In the genomic region with DNA sequence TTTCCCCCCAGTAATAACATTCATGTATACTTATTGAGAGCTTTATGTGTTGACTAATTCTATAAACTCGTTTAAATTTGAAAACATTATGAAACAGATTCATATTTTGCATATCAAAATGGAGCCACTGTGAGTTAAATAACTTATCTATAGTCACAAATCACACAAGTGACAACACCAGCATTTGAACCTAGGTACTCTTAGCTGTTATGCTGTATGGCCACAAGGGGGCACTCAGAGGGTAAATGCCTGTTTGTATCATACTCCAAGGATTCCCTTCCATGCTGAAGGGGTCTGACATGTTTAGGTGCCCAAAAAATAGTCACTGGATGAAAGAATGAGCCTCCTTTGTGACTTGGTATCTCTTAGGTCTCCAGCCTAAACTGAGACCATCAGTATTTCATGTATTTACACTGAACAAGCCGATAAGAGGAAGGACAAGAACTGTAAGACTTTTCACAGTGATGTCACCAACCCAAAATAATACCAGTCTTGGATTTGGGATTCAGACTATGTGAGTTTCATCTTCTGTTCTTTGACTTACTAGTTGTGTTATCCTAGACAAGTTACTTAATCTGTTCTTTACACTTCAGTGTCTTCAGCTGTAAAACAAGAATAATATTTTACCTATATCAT, we compare ENCODE assay signal across 9 cellular contexts. TPM values are rescaled to one million over a fixed set of nuclear protein-coding genes. Genes with fewer than 3 reads are reported as not detected.
DNase-seq lines count a peak whose midpoint lies in the region; ATAC-seq, FAIRE-seq and TF ChIP-seq lines count a peak whose summit lies in the region.
"Had no signal": no experiment of that assay in that cellular context is flagged by ENCODE, and none has a peak within 500 bp of the region (broad histone marks: within the 10 kb centered on the region; RNA-seq: fewer than 3 reads in every experiment).

No MANE protein-coding gene starts in this region.

- H3K4me3 ChIP-seq in CD4-positive, CD25-positive, alpha-beta regulatory T cell (ENCODE audit: low read depth, low read length): no peak overlapping the region
- no peak overlapping the region for H3K4me3 ChIP-seq in Peyer's patch
- H3K4me3 ChIP-seq in K562: no peak overlapping the region
- H3K4me3 ChIP-seq in keratinocyte (ENCODE audit: control insufficient read depth in 2 of 3, extremely low read depth in 1 of 3, insufficient read depth in 2 of 3, low read depth in 1 of 3, low read length in 3 of 3): no peak overlapping the region

- H3K4me3 Mint-ChIP-seq in CD4-positive, CD25-positive, alpha-beta regulatory T cell: no peak overlapping the region
- H3K4me3 Mint-ChIP-seq in activated T-helper 2 cell treated with anti-CD3 and anti-CD28 coated beads, Interferon-gamma antibody, Interleukin-2, Interleukin-4, amounts not matched to agents 10 μg/mL and 5 μg/mL and 100 μg/mL, durations not matched to agents 14 hours and 24 hours and 36 hours (ENCODE audit: low read depth): no peak overlapping the region

- peak; percentile 63 to 79 for TF ChIP-seq RAD21 in K562 (CRISPR knock-in tag; conservative IDR thresholded peaks at IDR 0.05 in 1 of 2, IDR thresholded peaks at IDR 0.05 in 1 of 2)

- CTCF ChIA-PET in K562 (lab: Yijun Ruan, JAX; ENCODE audit: low intra/inter-chr PET ratio): interaction anchor here (0.5 to 1.9 kb wide), 4 partner anchors 77 to 415 kb away, joined by 3 to 13 read pairs (median 6); no protein-coding TSS in a partner anchor

- intact Hi-C loops in K562 (cut with micrococcal nuclease): loop anchor here (1.0 kb wide), 1 partner anchor 77 kb away; no protein-coding TSS in a partner anchor
- intact Hi-C loops in activated T-helper 2 cell treated with anti-CD3 and anti-CD28 coated beads, Interferon-gamma antibody, Interleukin-2, Interleukin-4, amounts not matched to agents 10 μg/mL and 5 μg/mL and 100 μg/mL, durations not matched to agents 14 hours and 24 hours and 36 hours (cut with micrococcal nuclease): loop anchor here (1.0 kb wide), 1 partner anchor 332 kb away; a partner anchor contains a TSS

- in situ Hi-C loops in K562 (cut with MboI): no loop called here

- H3K27me3 ChIP-seq in CD4-positive, CD25-positive, alpha-beta regulatory T cell (ENCODE audit: control insufficient read depth, insufficient read depth, low read length): no peaks in the 10 kb centered on the region
- H3K27me3 ChIP-seq in Peyer's patch: no peaks in the 10 kb centered on the region
- no peaks in the 10 kb centered on the region for H3K27me3 ChIP-seq in K562 (ENCODE audit: control insufficient read depth in 2 of 2, insufficient read depth in 2 of 2, low read length in 2 of 2)
- no peaks in the 10 kb centered on the region for H3K27me3 ChIP-seq in keratinocyte (ENCODE audit: control insufficient read depth, extremely low read depth, insufficient read depth, low read length)

- TF ChIP-seq EP300 in K562 (IDR thresholded peaks at IDR 0.05; ENCODE audit: low read length): no peak

- H3K27ac Mint-ChIP-seq in CD4-positive, CD25-positive, alpha-beta regulatory T cell: no peak overlapping the region
- no peak overlapping the region for H3K27ac Mint-ChIP-seq in activated T-helper 2 cell treated with anti-CD3 and anti-CD28 coated beads, Interferon-gamma antibody, Interleukin-2, Interleukin-4, amounts not matched to agents 10 μg/mL and 5 μg/mL and 100 μg/mL, durations not matched to agents 14 hours and 24 hours and 36 hours

- TF ChIP-seq CTCF in Peyer's patch (IDR thresholded peaks at IDR 0.05): peak; percentile 23 to 75 (median 66)
- TF ChIP-seq CTCF in K562 (IDR thresholded peaks at IDR 0.05 in 2 of 3, conservative IDR thresholded peaks at IDR 0.05 in 1 of 3; ENCODE audit: insufficient read depth in 2 of 3, low read depth in 1 of 3, low read length in 3 of 3): peak; percentile 65 to 82 (median 79)
- TF ChIP-seq CTCF in keratinocyte (optimal IDR thresholded peaks at IDR 0.05 in 1 of 3, IDR thresholded peaks at IDR 0.05 in 1 of 3, conservative IDR thresholded peaks at IDR 0.05 in 1 of 3; ENCODE audit: extremely low read depth in 1 of 3, insufficient read depth in 2 of 3, low read length in 3 of 3): peak; percentile 75 to 80 (median 80)

- no peaks in the 10 kb centered on the region for H3K9me3 Mint-ChIP-seq in CD4-positive, CD25-positive, alpha-beta regulatory T cell
- H3K9me3 Mint-ChIP-seq in activated T-helper 2 cell treated with anti-CD3 and anti-CD28 coated beads, Interferon-gamma antibody, Interleukin-2, Interleukin-4, amounts not matched to agents 10 μg/mL and 5 μg/mL and 100 μg/mL, durations not matched to agents 14 hours and 24 hours and 36 hours: no peaks in the 10 kb centered on the region

- no peak for ATAC-seq in CD4-positive, CD25-positive, alpha-beta regulatory T cell (ENCODE audit: low read depth in 2 of 2)
- ATAC-seq in GM18867 (IDR thresholded peaks at IDR 0.05; ENCODE audit: unreplicated experiment) (peak; percentile 80), HG03159 (IDR thresholded peaks at IDR 0.05; ENCODE audit: unreplicated experiment) (peak; percentile 94), K562 (peak; percentile 97)

- H2AFZ ChIP-seq in K562 (ENCODE audit: low read depth, low read length) (no peak overlapping the region), keratinocyte (ENCODE audit: control insufficient read depth, low read length) (no peak overlapping the region)

- peak; percentile 2 to 46 (median 42) for DNase-seq in CD4-positive, CD25-positive, alpha-beta regulatory T cell
- DNase-seq in Peyer's patch: peak in 2 of 3 donors; percentile 17 to 61
- peak; percentile 69 to 77 (median 72) for DNase-seq in K562 (ENCODE audit: extremely low read depth in 1 of 4, low spot score in 3 of 4)
- peak; percentile 13 for DNase-seq in keratinocyte (ENCODE audit: low read depth, low spot score)
- DNase-seq in stimulated activated CD4-positive, alpha-beta T cell treated with anti-CD3 and anti-CD28 coated beads, Interleukin-4, amount 100 ng/mL, for 1 hour: peak; percentile 7
- DNase-seq in activated T-helper 2 cell treated with anti-CD3 and anti-CD28 coated beads, Interferon-gamma antibody, Interleukin-2, Interleukin-4, amounts not matched to agents 10 μg/mL and 5 μg/mL and 100 μg/mL, durations not matched to agents 14 hours and 24 hours and 36 hours (ENCODE audit: low spot score): no peak

- FAIRE-seq in K562 (lab: Jason Lieb, UNC): peak; percentile 79
- no peak for FAIRE-seq in keratinocyte (lab: Jason Lieb, UNC)
- FAIRE-seq: TTC549 had no signal

- dilution Hi-C loops in keratinocyte (cut with MboI; ENCODE audit: extremely low pct_ligation_motif_present, low sequenced_read_pairs): no loop called here

- H3K4me2 ChIP-seq in K562 (ENCODE audit: insufficient read depth, low read length) (no peak overlapping the region), keratinocyte (ENCODE audit: control insufficient read depth, extremely low read depth, insufficient read depth, low read depth, low read length) (no peak overlapping the region)

- H3K27me3 Mint-ChIP-seq in CD4-positive, CD25-positive, alpha-beta regulatory T cell: no peaks in the 10 kb centered on the region
- no peaks in the 10 kb centered on the region for H3K27me3 Mint-ChIP-seq in activated T-helper 2 cell treated with anti-CD3 and anti-CD28 coated beads, Interferon-gamma antibody, Interleukin-2, Interleukin-4, amounts not matched to agents 10 μg/mL and 5 μg/mL and 100 μg/mL, durations not matched to agents 14 hours and 24 hours and 36 hours (ENCODE audit: low read depth)

- peaks cover 18% of the 10 kb centered on the region for H4K20me1 ChIP-seq in K562 (replicated peaks; ENCODE audit: control insufficient read depth, insufficient read depth, low read length)
- H4K20me1 ChIP-seq in keratinocyte (ENCODE audit: control insufficient read depth, extremely low read depth, insufficient read depth, low read length): no peaks in the 10 kb centered on the region

- POLR2A ChIA-PET in K562 (lab: Yijun Ruan, JAX): interaction anchor here (1.1 to 3.2 kb wide), 2 partner anchors 28 to 225 kb away, joined by 4 to 17 read pairs; no protein-coding TSS in a partner anchor

- no peak overlapping the region for H3K27ac ChIP-seq in CD4-positive, CD25-positive, alpha-beta regulatory T cell (ENCODE audit: insufficient read depth, low read length, poor library complexity, severe bottlenecking)
- H3K27ac ChIP-seq in Peyer's patch (no peak overlapping the region), K562 (ENCODE audit: extremely low read depth, low read depth, low read length) (no peak overlapping the region; the same call in 2 of the 3 replicates), keratinocyte (ENCODE audit: control insufficient read depth, insufficient read depth, low read length) (no peak overlapping the region)

- H3K36me3 Mint-ChIP-seq in CD4-positive, CD25-positive, alpha-beta regulatory T cell: no peaks in the 10 kb centered on the region
- no peaks in the 10 kb centered on the region for H3K36me3 Mint-ChIP-seq in activated T-helper 2 cell treated with anti-CD3 and anti-CD28 coated beads, Interferon-gamma antibody, Interleukin-2, Interleukin-4, amounts not matched to agents 10 μg/mL and 5 μg/mL and 100 μg/mL, durations not matched to agents 14 hours and 24 hours and 36 hours (ENCODE audit: low read depth)

- H3K36me3 ChIP-seq in CD4-positive, CD25-positive, alpha-beta regulatory T cell (ENCODE audit: control insufficient read depth, insufficient read depth, low read length): no peaks in the 10 kb centered on the region
- no peaks in the 10 kb centered on the region for H3K36me3 ChIP-seq in Peyer's patch
- peaks cover 59% of the 10 kb centered on the region for H3K36me3 ChIP-seq in K562 (ENCODE audit: control insufficient read depth, insufficient read depth, low read length)
- no peaks in the 10 kb centered on the region for H3K36me3 ChIP-seq in keratinocyte (ENCODE audit: control insufficient read depth in 2 of 2, extremely low read depth in 1 of 2, insufficient read depth in 2 of 2, low read length in 2 of 2)

- no peaks in the 10 kb centered on the region for H3K4me1 Mint-ChIP-seq in CD4-positive, CD25-positive, alpha-beta regulatory T cell
- no peaks in the 10 kb centered on the region for H3K4me1 Mint-ChIP-seq in activated T-helper 2 cell treated with anti-CD3 and anti-CD28 coated beads, Interferon-gamma antibody, Interleukin-2, Interleukin-4, amounts not matched to agents 10 μg/mL and 5 μg/mL and 100 μg/mL, durations not matched to agents 14 hours and 24 hours and 36 hours (ENCODE audit: low read depth)

- no peaks in the 10 kb centered on the region for H3K4me1 ChIP-seq in CD4-positive, CD25-positive, alpha-beta regulatory T cell (ENCODE audit: control insufficient read depth, insufficient read depth, low read length, poor library complexity, severe bottlenecking)
- H3K4me1 ChIP-seq in Peyer's patch (no peaks in the 10 kb centered on the region), K562 (replicated peaks in 1 of 2; ENCODE audit: control insufficient read depth in 2 of 2, insufficient read depth in 2 of 2, low read length in 2 of 2) (no peaks in the 10 kb centered on the region), keratinocyte (ENCODE audit: control insufficient read depth, extremely low read depth, insufficient read depth, low read length) (no peaks in the 10 kb centered on the region)

- H3K9me3 ChIP-seq in CD4-positive, CD25-positive, alpha-beta regulatory T cell (ENCODE audit: control insufficient read depth in 2 of 2, low read length in 2 of 2): no peaks in the 10 kb centered on the region
- H3K9me3 ChIP-seq in Peyer's patch: no peaks in the 10 kb centered on the region
- no peaks in the 10 kb centered on the region for H3K9me3 ChIP-seq in K562 (replicated peaks; ENCODE audit: control insufficient read depth, insufficient read depth, low read depth, low read length)
- H3K9me3 ChIP-seq in keratinocyte (ENCODE audit: control insufficient read depth, low read depth, low read length): no peaks in the 10 kb centered on the region

- BruUV-seq in K562 (replicated peaks; lab: Mats Ljungman, UMichigan): no TSS peak

- H3K9me1 ChIP-seq in K562 (ENCODE audit: control insufficient read depth, insufficient read depth, low read length): no peaks in the 10 kb centered on the region
- no peaks in the 10 kb centered on the region for H3K9me1 ChIP-seq in keratinocyte (ENCODE audit: control insufficient read depth, extremely low read depth, insufficient read depth, low read length)

- TF ChIP-seq POLR2A in Peyer's patch (IDR thresholded peaks at IDR 0.05): no peak
- TF ChIP-seq POLR2A in K562 (conservative IDR thresholded peaks at IDR 0.05): no peak

- 38% methylated on average over 2 of the region's 2 CpGs for WGBS in K562 (ENCODE audit: insufficient coverage, low coverage, missing lambda C conversion rate)

- H3K79me2 ChIP-seq in K562 (ENCODE audit: control insufficient read depth, insufficient read depth, low read length) (peaks cover 61% of the 10 kb centered on the region), keratinocyte (ENCODE audit: control insufficient read depth, insufficient read depth, low read length) (no peaks in the 10 kb centered on the region)

- H3K9ac ChIP-seq in K562 (ENCODE audit: insufficient read depth in 1 of 2, low read depth in 2 of 2, low read length in 2 of 2) (no peak overlapping the region), keratinocyte (ENCODE audit: control insufficient read depth, extremely low read depth, insufficient read depth, low read length) (no peak overlapping the region)

RNA-seq across cellular contexts. Expression of a gene that starts 12.2 kb away (rescaled TPM):
- not detected for total RNA-seq in CD4-positive, CD25-positive, alpha-beta regulatory T cell
- not detected for polyA plus RNA-seq in CD4-positive, CD25-positive, alpha-beta regulatory T cell
- total RNA-seq in Peyer's patch (not detected), K562 (2014; rRNA removed) (0.12 and 0.14 TPM in 2 replicates), K562 (2014; rRNA removed; fragmentation: Illumina TruSeq; extraction: Trizol) (not detected in 2 replicates), K562 (2015; rRNA removed; fragmentation: Illumina TruSeq; extraction: Trizol) (not detected in 2 replicates), K562 (2021) (not detected in 2 replicates)
- 1.1 and 3.1 TPM in 2 replicates for total RNA-seq in K562 (2011; cell fraction: chromatin; rRNA removed; ENCODE audit: low replicate concordance)
- 1.2 and 1.8 TPM in 2 replicates for total RNA-seq in K562 (2011; cell fraction: nucleolus; rRNA removed)
- total RNA-seq in K562 (2011; cell fraction: nucleoplasm; rRNA removed): 1.5 and 4.6 TPM in 2 replicates
- polyA plus RNA-seq in K562 (2011; rRNA removed) (not detected in 2 replicates), K562 (2014; fragmentation: Illumina TruSeq; extraction: Trizol) (not detected in 2 replicates), K562 (2014; fragmentation: Nextera tagmentation; extraction: Ambion mirVana) (1 to 10 TPM in 1 of 2 experiments, under 1 TPM in 1; 0.97 to 1.3 TPM), K562 (2014; rRNA removed) (not detected in 2 replicates), keratinocyte (not detected in 3 replicates)
- not detected in 2 replicates for polyA plus RNA-seq in K562 (2011; cell fraction: cytosol; rRNA removed)
- not detected in 2 replicates for polyA plus RNA-seq in K562 (2011; cell fraction: nucleus; rRNA removed)
- 0.87 and 2.4 TPM in 2 replicates for polyA plus RNA-seq in K562 (2012)
- 0.46 and 0.84 TPM in 2 replicates for polyA minus RNA-seq in K562 (2011; rRNA and poly(A)+ RNA removed)
- polyA minus RNA-seq in K562 (2011; cell fraction: cytosol; rRNA and poly(A)+ RNA removed): not detected in 2 replicates
- polyA minus RNA-seq in K562 (2011; cell fraction: nucleus; rRNA and poly(A)+ RNA removed): 3.2 and 4.2 TPM in 2 replicates
- polyA plus RNA-seq in keratinocyte (2011; ENCODE audit: low read depth): not detected
- polyA plus RNA-seq in keratinocyte (2011; cell fraction: cytosol; rRNA removed): not detected in 2 replicates
- not detected in 2 replicates for polyA plus RNA-seq in keratinocyte (2011; cell fraction: nucleus; rRNA removed)
- not detected in 2 replicates for polyA plus RNA-seq in keratinocyte (2012; ENCODE audit: low replicate concordance)
- polyA minus RNA-seq in keratinocyte: not detected in 3 replicates
- polyA minus RNA-seq in keratinocyte (2011; cell fraction: cytosol; rRNA and poly(A)+ RNA removed): not detected
- not detected in 2 replicates for polyA minus RNA-seq in keratinocyte (2011; cell fraction: nucleus; rRNA and poly(A)+ RNA removed)
- total RNA-seq in activated T-helper 2 cell treated with anti-CD3 and anti-CD28 coated beads, Interferon-gamma antibody, Interleukin-2, Interleukin-4, amounts not matched to agents 10 μg/mL and 5 μg/mL and 100 μg/mL, durations not matched to agents 14 hours and 24 hours and 36 hours: not detected in 2 replicates

RNA-seq across cellular contexts. Expression of a gene that starts 27.2 kb away (rescaled TPM):
- not detected for total RNA-seq in CD4-positive, CD25-positive, alpha-beta regulatory T cell
- polyA plus RNA-seq in CD4-positive, CD25-positive, alpha-beta regulatory T cell: not detected
- total RNA-seq in Peyer's patch (not detected), K562 (2014; rRNA removed) (not detected in 2 replicates), K562 (2014; rRNA removed; fragmentation: Illumina TruSeq; extraction: Trizol) (not detected in 2 replicates), K562 (2015; rRNA removed; fragmentation: Illumina TruSeq; extraction: Trizol) (not detected in 2 replicates), K562 (2021) (not detected in 2 replicates)
- total RNA-seq in K562 (2011; cell fraction: chromatin; rRNA removed; ENCODE audit: low replicate concordance): 0.21 and 0.77 TPM in 2 replicates
- not detected in 2 replicates for total RNA-seq in K562 (2011; cell fraction: nucleolus; rRNA removed)
- total RNA-seq in K562 (2011; cell fraction: nucleoplasm; rRNA removed): 0.37 and 0.69 TPM in 2 replicates
- polyA plus RNA-seq in K562 (2011; rRNA removed) (not detected in 2 replicates), K562 (2014; fragmentation: Illumina TruSeq; extraction: Trizol) (not detected in 2 replicates), K562 (2014; fragmentation: Nextera tagmentation; extraction: Ambion mirVana) (under 1 TPM; 0.06 to 0.61 TPM), K562 (2014; rRNA removed) (0.07 TPM in 1 of 2 replicates, not detected in the other), keratinocyte (not detected in 3 replicates)
- polyA plus RNA-seq in K562 (2011; cell fraction: cytosol; rRNA removed): not detected in 2 replicates
- polyA plus RNA-seq in K562 (2011; cell fraction: nucleus; rRNA removed): not detected in 2 replicates
- polyA plus RNA-seq in K562 (2012): 0.22 and 0.44 TPM in 2 replicates
- 0.24 TPM in 1 of 2 replicates, not detected in the other for polyA minus RNA-seq in K562 (2011; rRNA and poly(A)+ RNA removed)
- not detected in 2 replicates for polyA minus RNA-seq in K562 (2011; cell fraction: cytosol; rRNA and poly(A)+ RNA removed)
- polyA minus RNA-seq in K562 (2011; cell fraction: nucleus; rRNA and poly(A)+ RNA removed): 0.13 and 0.22 TPM in 2 replicates
- not detected for polyA plus RNA-seq in keratinocyte (2011; ENCODE audit: low read depth)
- not detected in 2 replicates for polyA plus RNA-seq in keratinocyte (2011; cell fraction: cytosol; rRNA removed)
- not detected in 2 replicates for polyA plus RNA-seq in keratinocyte (2011; cell fraction: nucleus; rRNA removed)
- not detected in 2 replicates for polyA plus RNA-seq in keratinocyte (2012; ENCODE audit: low replicate concordance)
- polyA minus RNA-seq in keratinocyte: not detected in 3 replicates
- not detected for polyA minus RNA-seq in keratinocyte (2011; cell fraction: cytosol; rRNA and poly(A)+ RNA removed)
- not detected in 2 replicates for polyA minus RNA-seq in keratinocyte (2011; cell fraction: nucleus; rRNA and poly(A)+ RNA removed)
- not detected in 2 replicates for total RNA-seq in activated T-helper 2 cell treated with anti-CD3 and anti-CD28 coated beads, Interferon-gamma antibody, Interleukin-2, Interleukin-4, amounts not matched to agents 10 μg/mL and 5 μg/mL and 100 μg/mL, durations not matched to agents 14 hours and 24 hours and 36 hours

RNA-seq across cellular contexts. Expression of a gene that starts 33.5 kb away (rescaled TPM):
- 0.49 TPM for total RNA-seq in CD4-positive, CD25-positive, alpha-beta regulatory T cell
- not detected for polyA plus RNA-seq in CD4-positive, CD25-positive, alpha-beta regulatory T cell
- total RNA-seq in Peyer's patch: 1 to 10 TPM in 1 of 4 donors, under 1 TPM in 1, not detected in 2; 0.53 to 5.8 TPM
- total RNA-seq in K562 (2011; cell fraction: chromatin; rRNA removed; ENCODE audit: low replicate concordance): 0.12 and 0.33 TPM in 2 replicates
- not detected in 2 replicates for total RNA-seq in K562 (2011; cell fraction: nucleolus; rRNA removed)
- total RNA-seq in K562 (2011; cell fraction: nucleoplasm; rRNA removed): not detected in 2 replicates
- total RNA-seq in K562 (2014; rRNA removed): 0.27 TPM in 1 of 2 replicates, not detected in the other
- not detected in 2 replicates for total RNA-seq in K562 (2014; rRNA removed; fragmentation: Illumina TruSeq; extraction: Trizol)
- total RNA-seq in K562 (2015; rRNA removed; fragmentation: Illumina TruSeq; extraction: Trizol): not detected in 2 replicates
- 0.07 TPM in 1 of 2 replicates, not detected in the other for total RNA-seq in K562 (2021)
- 0.05 TPM in 1 of 2 replicates, not detected in the other for polyA plus RNA-seq in K562 (2011; rRNA removed)
- not detected in 2 replicates for polyA plus RNA-seq in K562 (2011; cell fraction: cytosol; rRNA removed)
- 0.06 and 0.21 TPM in 2 replicates for polyA plus RNA-seq in K562 (2011; cell fraction: nucleus; rRNA removed)
- not detected in 2 replicates for polyA plus RNA-seq in K562 (2012)
- polyA plus RNA-seq in K562 (2014; fragmentation: Illumina TruSeq; extraction: Trizol): not detected in 2 replicates
- under 1 TPM in 1 of 2 experiments, not detected in 1; 0.01 TPM for polyA plus RNA-seq in K562 (2014; fragmentation: Nextera tagmentation; extraction: Ambion mirVana)
- not detected in 2 replicates for polyA plus RNA-seq in K562 (2014; rRNA removed)
- polyA minus RNA-seq in K562 (2011; rRNA and poly(A)+ RNA removed): 0.11 TPM in 1 of 2 replicates, not detected in the other
- not detected in 2 replicates for polyA minus RNA-seq in K562 (2011; cell fraction: cytosol; rRNA and poly(A)+ RNA removed)
- 0.13 and 0.22 TPM in 2 replicates for polyA minus RNA-seq in K562 (2011; cell fraction: nucleus; rRNA and poly(A)+ RNA removed)
- polyA plus RNA-seq in keratinocyte: not detected in 3 replicates
- polyA plus RNA-seq in keratinocyte (2011; ENCODE audit: low read depth): not detected
- not detected in 2 replicates for polyA plus RNA-seq in keratinocyte (2011; cell fraction: cytosol; rRNA removed)
- polyA plus RNA-seq in keratinocyte (2011; cell fraction: nucleus; rRNA removed): 0.05 TPM in 1 of 2 replicates, not detected in the other
- polyA plus RNA-seq in keratinocyte (2012; ENCODE audit: low replicate concordance): not detected in 2 replicates
- 0.07 TPM in 1 of 3 replicates, not detected in the others for polyA minus RNA-seq in keratinocyte
- not detected for polyA minus RNA-seq in keratinocyte (2011; cell fraction: cytosol; rRNA and poly(A)+ RNA removed)
- 0.21 TPM in 1 of 2 replicates, not detected in the other for polyA minus RNA-seq in keratinocyte (2011; cell fraction: nucleus; rRNA and poly(A)+ RNA removed)
- total RNA-seq in activated T-helper 2 cell treated with anti-CD3 and anti-CD28 coated beads, Interferon-gamma antibody, Interleukin-2, Interleukin-4, amounts not matched to agents 10 μg/mL and 5 μg/mL and 100 μg/mL, durations not matched to agents 14 hours and 24 hours and 36 hours: not detected in 2 replicates

RNA-seq across cellular contexts. Expression of a gene that starts 35.0 kb away (rescaled TPM):
- not detected for total RNA-seq in CD4-positive, CD25-positive, alpha-beta regulatory T cell
- polyA plus RNA-seq in CD4-positive, CD25-positive, alpha-beta regulatory T cell: not detected
- total RNA-seq in Peyer's patch (not detected), K562 (2014; rRNA removed) (5.2 and 5.8 TPM in 2 replicates), K562 (2014; rRNA removed; fragmentation: Illumina TruSeq; extraction: Trizol) (11.0 and 16.5 TPM in 2 replicates), K562 (2015; rRNA removed; fragmentation: Illumina TruSeq; extraction: Trizol) (8.2 and 8.9 TPM in 2 replicates), K562 (2021) (6.6 and 7.2 TPM in 2 replicates)
- total RNA-seq in K562 (2011; cell fraction: chromatin; rRNA removed; ENCODE audit: low replicate concordance): 151 and 336 TPM in 2 replicates
- 55.7 and 118 TPM in 2 replicates for total RNA-seq in K562 (2011; cell fraction: nucleolus; rRNA removed)
- total RNA-seq in K562 (2011; cell fraction: nucleoplasm; rRNA removed): 327 and 596 TPM in 2 replicates
- polyA plus RNA-seq in K562 (2011; rRNA removed) (2.8 and 5.7 TPM in 2 replicates), K562 (2014; fragmentation: Illumina TruSeq; extraction: Trizol) (2.6 TPM in 2 replicates), K562 (2014; fragmentation: Nextera tagmentation; extraction: Ambion mirVana) (1 to 10 TPM in 1 of 2 experiments, under 1 TPM in 1; 0.42 to 1.4 TPM), K562 (2014; rRNA removed) (1.8 and 1.9 TPM in 2 replicates), keratinocyte (not detected in 3 replicates)
- 1.4 and 2.2 TPM in 2 replicates for polyA plus RNA-seq in K562 (2011; cell fraction: cytosol; rRNA removed)
- 44.8 and 45.8 TPM in 2 replicates for polyA plus RNA-seq in K562 (2011; cell fraction: nucleus; rRNA removed)
- polyA plus RNA-seq in K562 (2012): 0.53 and 1.0 TPM in 2 replicates
- 168 and 311 TPM in 2 replicates for polyA minus RNA-seq in K562 (2011; rRNA and poly(A)+ RNA removed)
- polyA minus RNA-seq in K562 (2011; cell fraction: cytosol; rRNA and poly(A)+ RNA removed): 4.9 and 6.2 TPM in 2 replicates
- 284 and 414 TPM in 2 replicates for polyA minus RNA-seq in K562 (2011; cell fraction: nucleus; rRNA and poly(A)+ RNA removed)
- not detected for polyA plus RNA-seq in keratinocyte (2011; ENCODE audit: low read depth)
- not detected in 2 replicates for polyA plus RNA-seq in keratinocyte (2011; cell fraction: cytosol; rRNA removed)
- not detected in 2 replicates for polyA plus RNA-seq in keratinocyte (2011; cell fraction: nucleus; rRNA removed)
- polyA plus RNA-seq in keratinocyte (2012; ENCODE audit: low replicate concordance): not detected in 2 replicates
- polyA minus RNA-seq in keratinocyte: not detected in 3 replicates
- polyA minus RNA-seq in keratinocyte (2011; cell fraction: cytosol; rRNA and poly(A)+ RNA removed): not detected
- polyA minus RNA-seq in keratinocyte (2011; cell fraction: nucleus; rRNA and poly(A)+ RNA removed): 0.53 TPM in 1 of 2 replicates, not detected in the other
- total RNA-seq in activated T-helper 2 cell treated with anti-CD3 and anti-CD28 coated beads, Interferon-gamma antibody, Interleukin-2, Interleukin-4, amounts not matched to agents 10 μg/mL and 5 μg/mL and 100 μg/mL, durations not matched to agents 14 hours and 24 hours and 36 hours: not detected in 2 replicates

RNA-seq across cellular contexts. Expression of a gene that starts 40.2 kb away (rescaled TPM):
- 0.32 TPM for total RNA-seq in CD4-positive, CD25-positive, alpha-beta regulatory T cell
- polyA plus RNA-seq in CD4-positive, CD25-positive, alpha-beta regulatory T cell: not detected
- total RNA-seq in Peyer's patch (under 1 TPM in 1 of 4 donors, not detected in 3; 0.80 TPM), K562 (2014; rRNA removed) (0.14 and 0.16 TPM in 2 replicates), K562 (2014; rRNA removed; fragmentation: Illumina TruSeq; extraction: Trizol) (0.16 and 0.18 TPM in 2 replicates), K562 (2015; rRNA removed; fragmentation: Illumina TruSeq; extraction: Trizol) (0.11 and 0.14 TPM in 2 replicates), K562 (2021) (0.09 and 0.20 TPM in 2 replicates)
- total RNA-seq in K562 (2011; cell fraction: chromatin; rRNA removed; ENCODE audit: low replicate concordance): 0.23 and 0.32 TPM in 2 replicates
- total RNA-seq in K562 (2011; cell fraction: nucleolus; rRNA removed): 0.33 and 0.53 TPM in 2 replicates
- 0.51 TPM in 1 of 2 replicates, not detected in the other for total RNA-seq in K562 (2011; cell fraction: nucleoplasm; rRNA removed)
- polyA plus RNA-seq in K562 (2011; rRNA removed) (0.14 and 0.20 TPM in 2 replicates), K562 (2014; fragmentation: Illumina TruSeq; extraction: Trizol) (0.06 and 0.27 TPM in 2 replicates), K562 (2014; fragmentation: Nextera tagmentation; extraction: Ambion mirVana) (under 1 TPM; 0.07 to 0.14 TPM), K562 (2014; rRNA removed) (0.24 TPM in 1 of 2 replicates, not detected in the other), keratinocyte (0.08 to 0.48 TPM (median 0.12 TPM) in 3 replicates)
- polyA plus RNA-seq in K562 (2011; cell fraction: cytosol; rRNA removed): 0.07 and 0.13 TPM in 2 replicates
- 0.97 and 1.1 TPM in 2 replicates for polyA plus RNA-seq in K562 (2011; cell fraction: nucleus; rRNA removed)
- 0.14 and 0.86 TPM in 2 replicates for polyA plus RNA-seq in K562 (2012)
- polyA minus RNA-seq in K562 (2011; rRNA and poly(A)+ RNA removed): 0.14 and 0.33 TPM in 2 replicates
- polyA minus RNA-seq in K562 (2011; cell fraction: cytosol; rRNA and poly(A)+ RNA removed): not detected in 2 replicates
- polyA minus RNA-seq in K562 (2011; cell fraction: nucleus; rRNA and poly(A)+ RNA removed): 0.27 and 0.56 TPM in 2 replicates
- polyA plus RNA-seq in keratinocyte (2011; ENCODE audit: low read depth): not detected
- 0.03 TPM in 1 of 2 replicates, not detected in the other for polyA plus RNA-seq in keratinocyte (2011; cell fraction: cytosol; rRNA removed)
- polyA plus RNA-seq in keratinocyte (2011; cell fraction: nucleus; rRNA removed): 1.4 and 1.7 TPM in 2 replicates
- polyA plus RNA-seq in keratinocyte (2012; ENCODE audit: low replicate concordance): 0.24 TPM in 1 of 2 replicates, not detected in the other
- 0.23 to 0.26 TPM in 2 of 3 replicates, not detected in the other for polyA minus RNA-seq in keratinocyte
- not detected for polyA minus RNA-seq in keratinocyte (2011; cell fraction: cytosol; rRNA and poly(A)+ RNA removed)
- 0.31 and 0.32 TPM in 2 replicates for polyA minus RNA-seq in keratinocyte (2011; cell fraction: nucleus; rRNA and poly(A)+ RNA removed)
- 0.09 TPM in 1 of 2 replicates, not detected in the other for total RNA-seq in activated T-helper 2 cell treated with anti-CD3 and anti-CD28 coated beads, Interferon-gamma antibody, Interleukin-2, Interleukin-4, amounts not matched to agents 10 μg/mL and 5 μg/mL and 100 μg/mL, durations not matched to agents 14 hours and 24 hours and 36 hours

Comparison
In these comparisons a context has a peak if more than half of its experiments do, and no peak if none do; other contexts are left out.
1. ATAC-seq: peak in GM18867 (single experiment), HG03159 (single experiment) and K562 (single experiment); none in CD4-positive, CD25-positive, alpha-beta regulatory T cell (0 of 2).
2. Peak in every context shown above with its lines, with median percentiles within 50 percentile points of each other: CTCF ChIP-seq.